In genomic region chr16:56931253-56931768, GRCh38 we compare ENCODE assay signal across 2 cellular contexts.
A peak's percentile ranks its signal among the peaks of the same experiment; 100 is the strongest.
TF ChIP-seq lines count a peak whose summit lies in the region.

No MANE protein-coding gene starts in this region.

TF ChIP-seq in K562, 482 proteins besides CTCF, POLR2A, EP300 and RAD21 (continued from another document and continues in another):
- TF ChIP-seq TSHZ1 (CRISPR knock-in tag; IDR thresholded peaks at IDR 0.05) = no peak
- no peak for TF ChIP-seq HSF4 (CRISPR knock-in tag; IDR thresholded peaks at IDR 0.05; ENCODE audit: borderline replicate concordance)
- no peak for TF ChIP-seq SMARCA5 (IDR thresholded peaks at IDR 0.05)
- TF ChIP-seq ZNF224 (CRISPR knock-in tag; IDR thresholded peaks at IDR 0.05) = no peak
- no peak for TF ChIP-seq KLF6 (CRISPR knock-in tag; IDR thresholded peaks at IDR 0.05; ENCODE audit: borderline replicate concordance)
- no peak for TF ChIP-seq MCM7 (IDR thresholded peaks at IDR 0.05)
- peak; percentile 78; the same call in 1 of the 2 replicates for TF ChIP-seq ZKSCAN8 (CRISPR knock-in tag; IDR thresholded peaks at IDR 0.05)
- no peak for TF ChIP-seq ELK1 (CRISPR knock-in tag; IDR thresholded peaks at IDR 0.05)
- no peak for TF ChIP-seq GTF2F1 (IDR thresholded peaks at IDR 0.05; ENCODE audit: low read depth, low read length)
- no peak for TF ChIP-seq ZNF398 (CRISPR knock-in tag; IDR thresholded peaks at IDR 0.05)
- TF ChIP-seq ZFP1 (CRISPR knock-in tag; IDR thresholded peaks at IDR 0.05) = no peak
- TF ChIP-seq ILF3 (IDR thresholded peaks at IDR 0.05; ENCODE audit: borderline replicate concordance) = no peak
- no peak for TF ChIP-seq ZNF764 (CRISPR knock-in tag; IDR thresholded peaks at IDR 0.05; ENCODE audit: low read depth)
- TF ChIP-seq GTF3C2 (IDR thresholded peaks at IDR 0.05; ENCODE audit: borderline replicate concordance, extremely low read depth, insufficient read length) = no peak
- 0 out of 2 replicates have a peak, but pooled peaks have one; percentile 13 for TF ChIP-seq ZBTB2 (IDR thresholded peaks at IDR 0.05)
- TF ChIP-seq SLC30A9 (CRISPR knock-in tag; IDR thresholded peaks at IDR 0.05) = no peak
- no peak for TF ChIP-seq GABPB1 (CRISPR knock-in tag; IDR thresholded peaks at IDR 0.05)
- TF ChIP-seq NFYB (IDR thresholded peaks at IDR 0.05; ENCODE audit: extremely low read depth, insufficient read length) = no peak

TF ChIP-seq in HepG2, 621 proteins besides CTCF, POLR2A, EP300 and RAD21 (continued from another document and continues in another):
- TF ChIP-seq HNF1B (CRISPR knock-in tag; IDR thresholded peaks at IDR 0.05) (no peak), AHDC1 (CRISPR knock-in tag; IDR thresholded peaks at IDR 0.05; ENCODE audit: borderline replicate concordance) (peak; percentile 48; the same call in 1 of the 2 replicates), RELA (CRISPR knock-in tag; IDR thresholded peaks at IDR 0.05) (no peak), HDAC6 (IDR thresholded peaks at IDR 0.05; ENCODE audit: low read depth, low read length) (no peak), POLR2G (IDR thresholded peaks at IDR 0.05; ENCODE audit: low read depth, low read length) (no peak), ZBTB7A (CRISPR knock-in tag; IDR thresholded peaks at IDR 0.05) (0 out of 2 replicates have a peak, but pooled peaks have one; percentile 30), TEAD3 (CRISPR knock-in tag; optimal IDR thresholded peaks at IDR 0.05; ENCODE audit: borderline replicate concordance) (no peak), PHF8 (CRISPR knock-in tag; IDR thresholded peaks at IDR 0.05) (no peak), SETDB1 (CRISPR knock-in tag; IDR thresholded peaks at IDR 0.05; ENCODE audit: borderline replicate concordance) (no peak), ZNF747 (CRISPR knock-in tag; IDR thresholded peaks at IDR 0.05; ENCODE audit: borderline replicate concordance) (no peak), ZFX (CRISPR knock-in tag; IDR thresholded peaks at IDR 0.05; ENCODE audit: low read depth) (no peak), ZNF101 (CRISPR knock-in tag; IDR thresholded peaks at IDR 0.05; ENCODE audit: borderline replicate concordance, low read depth) (no peak), RXRB (CRISPR knock-in tag; IDR thresholded peaks at IDR 0.05; ENCODE audit: borderline replicate concordance) (no peak), AHR (CRISPR knock-in tag; IDR thresholded peaks at IDR 0.05) (0 out of 2 replicates have a peak, but pooled peaks have one; percentile 4), MED13 (CRISPR knock-in tag; IDR thresholded peaks at IDR 0.05) (0 out of 2 replicates have a peak, but pooled peaks have one; percentile 4), MYNN (CRISPR knock-in tag; IDR thresholded peaks at IDR 0.05; ENCODE audit: low read depth) (0 out of 2 replicates have a peak, but pooled peaks have one; percentile 24), MZF1 (CRISPR knock-in tag; IDR thresholded peaks at IDR 0.05; ENCODE audit: borderline replicate concordance) (no peak), NR2F2 (IDR thresholded peaks at IDR 0.05; ENCODE audit: borderline replicate concordance, low read depth) (no peak), IRX3 (CRISPR knock-in tag; IDR thresholded peaks at IDR 0.05; ENCODE audit: borderline replicate concordance, low read depth) (0 out of 2 replicates have a peak, but pooled peaks have one; percentile 12), NFIB (CRISPR knock-in tag; IDR thresholded peaks at IDR 0.05; ENCODE audit: borderline replicate concordance) (no peak), TARDBP (CRISPR knock-in tag; IDR thresholded peaks at IDR 0.05) (no peak), YY1 (IDR thresholded peaks at IDR 0.05; ENCODE audit: insufficient read depth, insufficient replicate concordance, low read depth, low read length) (no peak), ADNP (CRISPR knock-in tag; IDR thresholded peaks at IDR 0.05) (no peak), SOX5 (CRISPR knock-in tag; IDR thresholded peaks at IDR 0.05; ENCODE audit: borderline replicate concordance) (no peak), RFX3 (CRISPR knock-in tag; IDR thresholded peaks at IDR 0.05) (no peak), ZSCAN21 (CRISPR knock-in tag; IDR thresholded peaks at IDR 0.05; ENCODE audit: borderline replicate concordance) (no peak), ZSCAN12 (CRISPR knock-in tag; IDR thresholded peaks at IDR 0.05) (no peak), ZNF629 (CRISPR knock-in tag; conservative IDR thresholded peaks at IDR 0.05) (no peak), TSC22D2 (CRISPR knock-in tag; IDR thresholded peaks at IDR 0.05; ENCODE audit: borderline replicate concordance) (no peak), ZNF776 (CRISPR knock-in tag; IDR thresholded peaks at IDR 0.05) (no peak), CREB3 (CRISPR knock-in tag; IDR thresholded peaks at IDR 0.05) (no peak; the same call in 1 of the 2 replicates), ZBTB8A (CRISPR knock-in tag; IDR thresholded peaks at IDR 0.05; ENCODE audit: borderline replicate concordance, low read depth) (no peak), ZNF552 (CRISPR knock-in tag; IDR thresholded peaks at IDR 0.05; ENCODE audit: borderline replicate concordance) (no peak), DMAP1 (CRISPR knock-in tag; IDR thresholded peaks at IDR 0.05) (no peak), MAZ (IDR thresholded peaks at IDR 0.05; ENCODE audit: borderline replicate concordance, low read depth, low read length) (no peak), MAZ (CRISPR knock-in tag; IDR thresholded peaks at IDR 0.05; ENCODE audit: low read depth) (no peak), ZNF839 (CRISPR knock-in tag; IDR thresholded peaks at IDR 0.05; ENCODE audit: borderline replicate concordance) (no peak), ZNF451 (CRISPR knock-in tag; IDR thresholded peaks at IDR 0.05) (no peak), TFDP2 (CRISPR knock-in tag; IDR thresholded peaks at IDR 0.05) (no peak), SP1 (IDR thresholded peaks at IDR 0.05) (no peak), SP1 (CRISPR knock-in tag; IDR thresholded peaks at IDR 0.05) (no peak), ZNF292 (CRISPR knock-in tag; IDR thresholded peaks at IDR 0.05; ENCODE audit: borderline replicate concordance, low read depth) (0 out of 2 replicates have a peak, but pooled peaks have one; percentile 0), ZNF510 (CRISPR knock-in tag; IDR thresholded peaks at IDR 0.05; ENCODE audit: low read depth) (no peak), TMF1 (CRISPR knock-in tag; IDR thresholded peaks at IDR 0.05; ENCODE audit: low read depth) (0 out of 2 replicates have a peak, but pooled peaks have one; percentile 5), TRIM22 (IDR thresholded peaks at IDR 0.05) (no peak), ZNF660 (CRISPR knock-in tag; IDR thresholded peaks at IDR 0.05; ENCODE audit: borderline replicate concordance, low read depth) (no peak), CREB1 (IDR thresholded peaks at IDR 0.05) (no peak), CREB1 (CRISPR knock-in tag; IDR thresholded peaks at IDR 0.05) (no peak), AKAP8 (CRISPR knock-in tag; IDR thresholded peaks at IDR 0.05) (no peak), HNRNPK (IDR thresholded peaks at IDR 0.05; ENCODE audit: low read depth, low read length, poor library complexity, severe bottlenecking) (no peak), PREB (CRISPR knock-in tag; IDR thresholded peaks at IDR 0.05) (no peak), NFKBIZ (CRISPR knock-in tag; IDR thresholded peaks at IDR 0.05) (no peak), NFRKB (IDR thresholded peaks at IDR 0.05) (no peak), SMYD3 (CRISPR knock-in tag; IDR thresholded peaks at IDR 0.05) (0 out of 2 replicates have a peak, but pooled peaks have one; percentile 5), TIGD3 (CRISPR knock-in tag; IDR thresholded peaks at IDR 0.05; ENCODE audit: borderline replicate concordance) (no peak), HIVEP1 (CRISPR knock-in tag; IDR thresholded peaks at IDR 0.05) (no peak)
